ENCODE assay signal across 8 cellular contexts in the genomic region with DNA sequence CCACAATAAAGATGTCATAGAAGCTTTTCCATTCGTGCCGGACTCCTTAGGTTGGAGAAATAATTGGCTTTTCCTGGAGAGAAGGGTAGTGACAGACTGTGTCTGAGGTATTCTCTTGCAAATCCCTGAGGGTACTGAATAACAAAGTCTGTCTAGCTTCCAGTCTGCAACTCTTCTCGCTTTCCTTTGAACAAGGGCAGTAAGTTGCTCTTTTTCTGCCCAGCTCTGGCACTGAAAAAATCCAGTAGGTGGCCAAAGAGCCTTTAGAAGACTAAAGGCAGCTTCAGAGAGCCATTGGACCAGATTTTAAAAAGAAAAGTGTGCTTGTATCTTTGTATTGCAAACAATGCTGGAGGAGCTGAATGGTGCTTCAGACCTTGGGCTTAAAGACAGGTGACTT. TPM values are rescaled to one million over a fixed set of nuclear protein-coding genes. Genes with fewer than 3 reads are reported as not detected.
A peak's percentile ranks its signal among the peaks of the same experiment; 100 is the strongest.
DNase-seq lines count a peak whose midpoint lies in the region; ATAC-seq and TF ChIP-seq lines count a peak whose summit lies in the region.

No MANE protein-coding gene starts in this region.

- H3K4me3 Mint-ChIP-seq in stimulated activated naive CD8-positive, alpha-beta T cell treated with anti-CD3 and anti-CD28 coated beads, Interleukin-15, Interleukin-2, amounts not matched to agents 100 ng/mL and 50 ng/mL, for 24 hours: peak overlapping the region; percentile 73

- no peak for TF ChIP-seq POLR2A in gastrocnemius medialis (IDR thresholded peaks at IDR 0.05)

- H3K4me3 ChIP-seq in fibroblast of villous mesenchyme (ENCODE audit: low read depth, low read length) (peak overlapping the region; percentile 46), gastrocnemius medialis (peak overlapping the region; percentile 10 to 29 (median 20))

- no peaks in the 10 kb centered on the region for H3K9me3 Mint-ChIP-seq in stimulated activated naive CD8-positive, alpha-beta T cell treated with anti-CD3 and anti-CD28 coated beads, Interleukin-15, Interleukin-2, amounts not matched to agents 100 ng/mL and 50 ng/mL, for 24 hours

- H3K4me1 Mint-ChIP-seq in stimulated activated naive CD8-positive, alpha-beta T cell treated with anti-CD3 and anti-CD28 coated beads, Interleukin-15, Interleukin-2, amounts not matched to agents 100 ng/mL and 50 ng/mL, for 24 hours (ENCODE audit: low read depth): peaks cover 38% of the 10 kb centered on the region

- intact Hi-C loops in gastrocnemius medialis (cut with DNase I; ENCODE audit: low total_unique reads): no loop called here

- no peaks in the 10 kb centered on the region for H3K27me3 Mint-ChIP-seq in stimulated activated naive CD8-positive, alpha-beta T cell treated with anti-CD3 and anti-CD28 coated beads, Interleukin-15, Interleukin-2, amounts not matched to agents 100 ng/mL and 50 ng/mL, for 24 hours

- no peaks in the 10 kb centered on the region for H3K36me3 ChIP-seq in gastrocnemius medialis

- peak overlapping the region; percentile 96 for H3K27ac Mint-ChIP-seq in stimulated activated naive CD8-positive, alpha-beta T cell treated with anti-CD3 and anti-CD28 coated beads, Interleukin-15, Interleukin-2, amounts not matched to agents 100 ng/mL and 50 ng/mL, for 24 hours

- H3K36me3 Mint-ChIP-seq in stimulated activated naive CD8-positive, alpha-beta T cell treated with anti-CD3 and anti-CD28 coated beads, Interleukin-15, Interleukin-2, amounts not matched to agents 100 ng/mL and 50 ng/mL, for 24 hours (ENCODE audit: low read depth): no peaks in the 10 kb centered on the region

- no peak for ATAC-seq in stimulated activated naive CD8-positive, alpha-beta T cell treated with anti-CD3 and anti-CD28 coated beads, Interleukin-15, Interleukin-2, amounts not matched to agents 100 U/mL and 50 U/mL, for 24 hours
- ATAC-seq in gastrocnemius medialis (peak; percentile 27 to 46), GM21447 (IDR thresholded peaks at IDR 0.05; ENCODE audit: unreplicated experiment) (no peak)

- H3K27ac ChIP-seq in gastrocnemius medialis: peak overlapping the region; percentile 52 to 64 (median 57)

- H3K4me1 ChIP-seq in gastrocnemius medialis: peaks cover 20 to 24% of the 10 kb centered on the region in 2 donors

- in situ Hi-C loops in gastrocnemius medialis (cut with MboI; ENCODE audit: low sequenced_read_pairs in 4 of 4): no loop called here

- TF ChIP-seq CTCF in fibroblast of villous mesenchyme (IDR thresholded peaks at IDR 0.05; ENCODE audit: insufficient read depth, low read depth, low read length) (peak; percentile 14), gastrocnemius medialis (IDR thresholded peaks at IDR 0.05 in 4 of 5, conservative IDR thresholded peaks at IDR 0.05 in 1 of 5) (no peak)

- DNase-seq in stimulated activated naive CD8-positive, alpha-beta T cell treated with anti-CD3 and anti-CD28 coated beads, Interleukin-15, Interleukin-2, amounts not matched to agents 100 U/mL and 50 U/mL, for 24 hours: no peak
- DNase-seq in RKO (ENCODE audit: low spot score): peak; percentile 20
- DNase-seq in fibroblast of villous mesenchyme (ENCODE audit: low read depth): peak; percentile 28
- DNase-seq in gastrocnemius medialis: no peak
- DNase-seq in DMS53 (lab: John Stamatoyannopoulos, UW): no peak
- no peak for DNase-seq in Ammon's horn (ENCODE audit: low spot score)

- H3K9me3 ChIP-seq in gastrocnemius medialis: no peaks in the 10 kb centered on the region

- no peaks in the 10 kb centered on the region for H3K27me3 ChIP-seq in gastrocnemius medialis

RNA-seq across cellular contexts. Expression of gene RREB1, which starts 20.7 kb away (rescaled TPM):
- total RNA-seq in fibroblast of villous mesenchyme: 24.5 and 26.3 TPM in 2 replicates
- total RNA-seq in gastrocnemius medialis: 10 to 100 TPM; 18.0 to 41.3 (median 39.2) TPM

Comparison
In these comparisons a context has a peak if more than half of its experiments do, and no peak if none do; other contexts are left out.
1. ATAC-seq: peak in gastrocnemius medialis (2 of 2); none in stimulated activated naive CD8-positive, alpha-beta T cell treated with anti-CD3 and anti-CD28 coated beads, Interleukin-15, Interleukin-2, amounts not matched to agents 100 U/mL and 50 U/mL, for 24 hours (single experiment) and GM21447 (single experiment).
2. DNase-seq: peak in RKO (single experiment) and fibroblast of villous mesenchyme (single experiment); none in stimulated activated naive CD8-positive, alpha-beta T cell treated with anti-CD3 and anti-CD28 coated beads, Interleukin-15, Interleukin-2, amounts not matched to agents 100 U/mL and 50 U/mL, for 24 hours (single experiment), gastrocnemius medialis (0 of 2), DMS53 (single experiment) and Ammon's horn (single experiment).